In genomic region chr12:67069451-67070306, GRCh38 we compare ENCODE assay signal across 8 cellular contexts.
DNase-seq lines count a peak whose midpoint lies in the region; ATAC-seq, FAIRE-seq and TF ChIP-seq lines count a peak whose summit lies in the region.

No MANE protein-coding gene starts in this region.

- under 1% methylated on average over 68 of the region's 68 CpGs for WGBS in HUES64

- peak overlapping the region; percentile 6; the same call in 1 of the 2 replicates for H3K27ac ChIP-seq in HUES64 (ENCODE audit: low read depth, low read length)
- no peak overlapping the region for H3K27ac ChIP-seq in left lung

- FAIRE-seq in bronchial epithelial cell (lab: Jason Lieb, UNC), result no peak

- peak overlapping the region; percentile 69 for H3K9ac ChIP-seq in HUES64 (ENCODE audit: low read depth, low read length)

- peaks cover 11% of the 10 kb centered on the region; the same call in 1 of the 2 replicates for H3K4me1 ChIP-seq in HUES64 (ENCODE audit: insufficient read depth, low read length)
- H3K4me1 ChIP-seq in left lung, result peaks cover 4 to 12% of the 10 kb centered on the region in 2 donors

- H3K36me3 ChIP-seq in HUES64 (ENCODE audit: insufficient read depth, low read length), result no peaks in the 10 kb centered on the region
- no peaks in the 10 kb centered on the region for H3K36me3 ChIP-seq in bronchial epithelial cell (ENCODE audit: control insufficient read depth, insufficient read depth, low read length)
- H3K36me3 ChIP-seq in left lung, result no peaks in the 10 kb centered on the region

- DNase-seq in D341Med (ENCODE audit: low spot score) (peak; percentile 79), GM20000 (ENCODE audit: low spot score) (peak; percentile 57), T-helper 1 cell (peak in 3 of 5 donors; percentile 12 to 49 (median 18)), bronchial epithelial cell (ENCODE audit: low read depth) (peak; percentile 49), left lung (peak in 1 of 2 donors; percentile 81), epidermal melanocyte (ENCODE audit: insufficient read length, low spot score) (no peak)
- DNase-seq in stimulated activated CD8-positive, alpha-beta memory T cell treated with anti-CD3 and anti-CD28 coated beads, Interleukin-12 subunit alpha, Interleukin-12 subunit beta, amount 100 ng/mL, for 4 hours (ENCODE audit: low read depth), result peak; percentile 11

- ATAC-seq in left lung, result peak; percentile 74

- H3K27me3 ChIP-seq in HUES64 (ENCODE audit: insufficient read depth, low read length) (peaks cover 24% of the 10 kb centered on the region), bronchial epithelial cell (ENCODE audit: control insufficient read depth, insufficient read depth, low read length) (no peaks in the 10 kb centered on the region), left lung (peaks cover 30 to 67% of the 10 kb centered on the region in 2 donors)

- intact Hi-C loops in left lung (cut with DNase I), result no loop called here

- H3K9me3 ChIP-seq in HUES64 (ENCODE audit: insufficient read depth, low read depth, low read length), result no peaks in the 10 kb centered on the region
- no peaks in the 10 kb centered on the region for H3K9me3 ChIP-seq in left lung

- TF ChIP-seq CTCF in GM20000 (IDR thresholded peaks at IDR 0.05; ENCODE audit: extremely low read depth, missing control alignments) (no peak), bronchial epithelial cell (IDR thresholded peaks at IDR 0.05; ENCODE audit: insufficient read depth, low read length, severe bottlenecking) (peak; percentile 33), left lung (IDR thresholded peaks at IDR 0.05) (no peak)

- H3K4me3 ChIP-seq in HUES64 (ENCODE audit: low read length), result peak overlapping the region; percentile 64
- peak overlapping the region; percentile 58 for H3K4me3 ChIP-seq in bronchial epithelial cell (ENCODE audit: low read depth, low read length)
- peak overlapping the region; percentile 45 for H3K4me3 ChIP-seq in left lung
